Comparison of ENCODE assay signal across 31 cellular contexts in the genomic region with DNA sequence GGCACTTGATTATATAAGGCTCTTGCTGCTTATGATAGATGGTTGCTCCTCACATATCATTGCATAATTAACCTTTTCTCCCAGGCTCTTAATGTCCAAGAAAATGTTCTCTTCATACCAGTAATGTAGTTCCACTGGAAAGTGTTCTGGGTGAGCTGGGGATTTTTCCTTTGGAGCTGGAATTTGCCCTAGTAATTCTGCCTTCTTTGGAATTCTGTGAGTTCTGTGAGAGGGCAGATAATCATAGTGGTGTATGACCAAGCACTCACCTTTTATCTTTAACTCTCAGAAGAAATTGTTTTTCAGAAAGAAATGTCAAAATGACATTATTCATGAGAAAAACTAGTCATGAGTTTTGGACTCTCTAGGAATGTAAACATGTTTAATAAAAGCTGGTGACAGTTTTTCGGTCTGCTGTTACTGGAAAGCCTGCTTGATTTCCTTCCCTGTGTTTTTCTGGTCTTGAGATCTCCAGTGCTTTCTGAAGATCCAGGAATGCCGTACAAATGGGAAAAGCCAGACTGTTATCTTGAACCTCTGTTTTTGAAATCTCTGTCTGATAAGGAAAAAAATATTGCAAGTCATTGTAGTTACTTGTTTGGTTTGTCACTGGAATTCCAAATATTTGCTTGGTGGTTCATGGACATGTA.
DNase-seq lines count a peak whose midpoint lies in the region; ATAC-seq, FAIRE-seq and TF ChIP-seq lines count a peak whose summit lies in the region.
"Had no signal": no experiment of that assay in that cellular context is flagged by ENCODE, and none has a peak within 500 bp of the region (broad histone marks: within the 10 kb centered on the region; RNA-seq: fewer than 3 reads in every experiment).

No MANE protein-coding gene starts in this region.

- no peak for FAIRE-seq in A549 (lab: Jason Lieb, UNC)
- FAIRE-seq: colon, GM12878, small intestine, TTC549 had no signal

- H4K8ac ChIP-seq in IMR-90 (ENCODE audit: low read depth in 2 of 2, low read length in 2 of 2) (no peak overlapping the region), mesenchymal stem cell (ENCODE audit: low read length) (no peak overlapping the region)

- H2AK5ac ChIP-seq in IMR-90 (ENCODE audit: low read depth, low read length) (no peak overlapping the region), mesenchymal stem cell (ENCODE audit: low read length, severe bottlenecking) (no peak overlapping the region)

- H3K4me1 Mint-ChIP-seq in neural progenitor cell: no peaks in the 10 kb centered on the region

- H3K4ac ChIP-seq in IMR-90 (ENCODE audit: low read depth, low read length): no peak overlapping the region
- H3K4ac ChIP-seq in mesenchymal stem cell (ENCODE audit: low read depth in 1 of 2, low read length in 2 of 2): no peak overlapping the region

- no peak overlapping the region for H4K91ac ChIP-seq in IMR-90 (ENCODE audit: insufficient read depth, low read depth, low read length)
- H4K91ac ChIP-seq in mesenchymal stem cell (ENCODE audit: low read length): no peak overlapping the region

- H3K9ac ChIP-seq in IMR-90 (ENCODE audit: low read depth, low read length): no peak overlapping the region
- no peak overlapping the region for H3K9ac ChIP-seq in mesenchymal stem cell (ENCODE audit: low read length)
- H3K9ac ChIP-seq in neural progenitor cell: no peak overlapping the region

- DNase-seq in A549 (ENCODE audit: low read depth in 1 of 2, low spot score in 1 of 2) (peak in 1 of 2 experiments; percentile 50), IMR-90 (no peak), choroid plexus epithelial cell (ENCODE audit: low read depth) (peak; percentile 5), mesenchymal stem cell (peak; percentile 33), left lobe of liver (ENCODE audit: low spot score) (no peak), neural progenitor cell (ENCODE audit: low spot score) (no peak)
- DNase-seq in activated CD4-positive, alpha-beta T cell treated with anti-CD3 and anti-CD28 coated beads for 48 hours: no peak
- DNase-seq: 8988T; activated CD8-positive, alpha-beta T cell treated with anti-CD3 and anti-CD28 coated beads for 36 hours; activated effector memory CD4-positive, alpha-beta T cell treated with Interleukin-2 at 50 U/mL for 16 hours; activated naive CD8-positive, alpha-beta T cell treated with anti-CD3 and anti-CD28 coated beads, Interleukin-2, amount 10 ng/mL, durations not matched to agents 7 days and 5 days; brain microvascular endothelial cell; HCEC 1CT; head of caudate nucleus; mammary epithelial cell; NCI-H1092 treated with DMSO at 0.1 percent for 48 hours; NCI-H1930; NCI-H510A; NK-92 treated with Interleukin-12 subunit alpha and Interleukin-12 subunit beta, amount 100 ng/mL, for 24 hours; nucleus accumbens; Peyer's patch; small intestine; stimulated activated CD4-positive, alpha-beta T cell treated with anti-CD3 and anti-CD28 coated beads, Interleukin-2, amount 100 ng/mL, for 24 hours; T-cell; upper lobe of right lung had no signal

- no peak for TF ChIP-seq RAD21 in A549 (conservative IDR thresholded peaks at IDR 0.05 in 1 of 2, IDR thresholded peaks at IDR 0.05 in 1 of 2)
- no peak for TF ChIP-seq RAD21 in IMR-90 (IDR thresholded peaks at IDR 0.05; ENCODE audit: low read length)

- POLR2A ChIA-PET in A549 (lab: Yijun Ruan, JAX) (no interaction called here), IMR-90 (lab: Charles Lee; ENCODE audit: unreplicated experiment) (no interaction called here)

- H3K4me1 ChIP-seq in A549: peaks cover 40% of the 10 kb centered on the region
- H3K4me1 ChIP-seq in IMR-90 (ENCODE audit: control insufficient read depth, insufficient read depth, low read length): 0 out of 2 replicates have a peak, but pooled peaks cover 1% of the 10 kb centered on the region
- H3K4me1 ChIP-seq in mesenchymal stem cell (ENCODE audit: control insufficient read depth, insufficient read depth, low read depth, low read length): no peaks in the 10 kb centered on the region
- no peaks in the 10 kb centered on the region for H3K4me1 ChIP-seq in neural progenitor cell

- H3K27me3 ChIP-seq in IMR-90 (ENCODE audit: control insufficient read depth, insufficient read depth, low read length) (no peaks in the 10 kb centered on the region; the same call in 1 of the 2 replicates), mesenchymal stem cell (ENCODE audit: control insufficient read depth in 1 of 2, insufficient read depth in 1 of 2, low read length in 2 of 2) (no peaks in the 10 kb centered on the region), neural progenitor cell (no peaks in the 10 kb centered on the region)
- H3K27me3 ChIP-seq: brain microvascular endothelial cell, Peyer's patch, upper lobe of right lung had no signal

- H4K5ac ChIP-seq in IMR-90 (ENCODE audit: low read depth, low read length): no peak overlapping the region

- no peaks in the 10 kb centered on the region for H4K20me1 ChIP-seq in IMR-90 (ENCODE audit: insufficient read depth, low read length)
- H4K20me1 ChIP-seq in neural progenitor cell (ENCODE audit: low read depth): no peaks in the 10 kb centered on the region

- H3K36me3 ChIP-seq in IMR-90 (ENCODE audit: control insufficient read depth, insufficient read depth, low read length) (no peaks in the 10 kb centered on the region), mesenchymal stem cell (ENCODE audit: control insufficient read depth in 1 of 2, insufficient read depth in 2 of 2, low read depth in 1 of 2, low read length in 2 of 2) (no peaks in the 10 kb centered on the region), neural progenitor cell (no peaks in the 10 kb centered on the region)
- H3K36me3 ChIP-seq: brain microvascular endothelial cell, Peyer's patch, upper lobe of right lung had no signal

- peak overlapping the region; percentile 57 for H3K4me2 ChIP-seq in A549
- H3K4me2 ChIP-seq in IMR-90 (ENCODE audit: low read depth, low read length): peak overlapping the region; percentile 50; the same call in 1 of the 2 replicates
- H3K4me2 ChIP-seq in mesenchymal stem cell (ENCODE audit: low read length, poor library complexity, severe bottlenecking): no peak overlapping the region
- H3K4me2 ChIP-seq in neural progenitor cell: no peak overlapping the region

- no peaks in the 10 kb centered on the region for H3K79me1 ChIP-seq in IMR-90 (ENCODE audit: low read depth in 1 of 2, low read length in 2 of 2)
- H3K79me1 ChIP-seq in mesenchymal stem cell (replicated peaks; ENCODE audit: low read length, poor library complexity, severe bottlenecking): no peaks in the 10 kb centered on the region

- no peaks in the 10 kb centered on the region for H3F3A ChIP-seq in neural progenitor cell (ENCODE audit: low read depth)

- H3K4me3 ChIP-seq in A549: no peak overlapping the region
- H3K4me3 ChIP-seq in IMR-90 (ENCODE audit: insufficient read depth, low read depth, low read length): no peak overlapping the region
- H3K4me3 ChIP-seq in choroid plexus epithelial cell (ENCODE audit: low read depth, low read length): no peak overlapping the region
- no peak overlapping the region for H3K4me3 ChIP-seq in mesenchymal stem cell (ENCODE audit: insufficient read depth in 1 of 2, low read depth in 1 of 2, low read length in 2 of 2)
- no peak overlapping the region for H3K4me3 ChIP-seq in neural progenitor cell
- H3K4me3 ChIP-seq: GM12878, Peyer's patch, upper lobe of right lung had no signal

- intact Hi-C loops in IMR-90 (cut with micrococcal nuclease): no loop called here

- H2BK15ac ChIP-seq in IMR-90 (ENCODE audit: low read depth, low read length) (no peak overlapping the region), mesenchymal stem cell (ENCODE audit: low read depth, poor library complexity, severe bottlenecking) (no peak overlapping the region)

- WGBS in A549 (ENCODE audit: missing lambda C conversion rate): 8% methylated on average over 2 of the region's 2 CpGs
- WGBS in IMR-90 (ENCODE audit: extremely low coverage in 2 of 2, insufficient read length in 1 of 2), 2 experiments: 10% methylated on average over 2 of the region's 2 CpGs; no CpG with 5 or more reads in 1 of the 2 experiments
- 47% methylated on average over 2 of the region's 2 CpGs for WGBS in mesenchymal stem cell

- no peak overlapping the region for H3K14ac ChIP-seq in IMR-90 (replicated peaks; ENCODE audit: low read depth, low read length)
- H3K14ac ChIP-seq in mesenchymal stem cell (ENCODE audit: low read length in 2 of 2): no peak overlapping the region

- H3K56ac ChIP-seq in IMR-90 (ENCODE audit: extremely low read depth, insufficient read depth, low read length): no peak overlapping the region; the same call in 1 of the 2 replicates

- in situ Hi-C loops in IMR-90 (cut with MboI; ENCODE audit: low sequenced_read_pairs): no loop called here

- no peaks in the 10 kb centered on the region for H3K9me1 ChIP-seq in IMR-90 (ENCODE audit: insufficient read depth, low read length)

- no peak for TF ChIP-seq CTCF in A549 (IDR thresholded peaks at IDR 0.05)
- TF ChIP-seq CTCF in IMR-90 (conservative IDR thresholded peaks at IDR 0.05; ENCODE audit: low read depth, low read length): no peak
- TF ChIP-seq CTCF in choroid plexus epithelial cell (conservative IDR thresholded peaks at IDR 0.05; ENCODE audit: low read depth, low read length): no peak
- no peak for TF ChIP-seq CTCF in neural progenitor cell (IDR thresholded peaks at IDR 0.05)

- ATAC-seq in A549 (peak in 1 of 2 experiments; percentile 54; a peak in 3 of 6 replicates), IMR-90 (ENCODE audit: low read depth) (0 out of 2 replicates have a peak, but pooled peaks have one; percentile 17), GM21515 (IDR thresholded peaks at IDR 0.05; ENCODE audit: unreplicated experiment) (no peak), left lobe of liver (no peak)
- ATAC-seq: activated CD4-positive, CD25-positive, alpha-beta regulatory T cell treated with anti-CD3 and anti-CD28 coated beads, Interleukin-2, amount 50 U/mL, for 24 hours; activated CD8-positive, alpha-beta T cell treated with anti-CD3 and anti-CD28 coated beads for 36 hours; GM12878; T-cell; upper lobe of right lung had no signal

- TF ChIP-seq POLR2A in A549 (IDR thresholded peaks at IDR 0.05; ENCODE audit: low read length): no peak
- no peak for TF ChIP-seq POLR2A in IMR-90 (IDR thresholded peaks at IDR 0.05; ENCODE audit: low read depth, low read length)

- no peak overlapping the region for H2BK20ac ChIP-seq in IMR-90 (ENCODE audit: low read depth, low read length)

- no peaks in the 10 kb centered on the region for H3K79me2 ChIP-seq in neural progenitor cell (ENCODE audit: low read depth)

- no peak overlapping the region for H3K27ac Mint-ChIP-seq in neural progenitor cell
- H3K27ac Mint-ChIP-seq: activated CD8-positive, alpha-beta T cell treated with anti-CD3 and anti-CD28 coated beads for 36 hours; activated naive CD8-positive, alpha-beta T cell treated with anti-CD3 and anti-CD28 coated beads, Interleukin-2, amount 10 ng/mL, durations not matched to agents 7 days and 5 days; B cell; T-cell had no signal

- H2BK5ac ChIP-seq in IMR-90 (ENCODE audit: low read depth, low read length, poor library complexity, severe bottlenecking) (no peak overlapping the region), mesenchymal stem cell (ENCODE audit: low read depth, low read length, poor library complexity, severe bottlenecking) (no peak overlapping the region)

- no peak overlapping the region for H2AK9ac ChIP-seq in IMR-90 (replicated peaks; ENCODE audit: low read depth, low read length, poor library complexity)

- H3K23ac ChIP-seq in IMR-90 (ENCODE audit: low read depth, low read length) (no peak overlapping the region), mesenchymal stem cell (ENCODE audit: low read length in 2 of 2) (no peak overlapping the region)

- no peak overlapping the region for H3K4me3 Mint-ChIP-seq in neural progenitor cell
- H3K4me3 Mint-ChIP-seq: activated CD8-positive, alpha-beta T cell treated with anti-CD3 and anti-CD28 coated beads for 36 hours; activated naive CD8-positive, alpha-beta T cell treated with anti-CD3 and anti-CD28 coated beads, Interleukin-2, amount 10 ng/mL, durations not matched to agents 7 days and 5 days; T-cell had no signal

- peaks cover 4% of the 10 kb centered on the region for H3K9me3 Mint-ChIP-seq in neural progenitor cell
- H3K9me3 Mint-ChIP-seq: activated CD8-positive, alpha-beta T cell treated with anti-CD3 and anti-CD28 coated beads for 36 hours; activated naive CD8-positive, alpha-beta T cell treated with anti-CD3 and anti-CD28 coated beads, Interleukin-2, amount 10 ng/mL, durations not matched to agents 7 days and 5 days; T-cell had no signal

- no peaks in the 10 kb centered on the region for H3K36me3 Mint-ChIP-seq in neural progenitor cell
- H3K36me3 Mint-ChIP-seq: activated naive CD8-positive, alpha-beta T cell treated with anti-CD3 and anti-CD28 coated beads, Interleukin-2, amount 10 ng/mL, durations not matched to agents 7 days and 5 days; T-cell had no signal

- H3K27ac ChIP-seq in A549 (peak overlapping the region; percentile 60 to 74), IMR-90 (ENCODE audit: insufficient read depth, low read length) (no peak overlapping the region), mesenchymal stem cell (ENCODE audit: low read length, poor library complexity, severe bottlenecking) (no peak overlapping the region), neural progenitor cell (no peak overlapping the region)
- H3K27ac ChIP-seq: brain microvascular endothelial cell, Peyer's patch, upper lobe of right lung had no signal

- no peak for TF ChIP-seq EP300 in A549 (IDR thresholded peaks at IDR 0.05)

- no peaks in the 10 kb centered on the region for H3K27me3 Mint-ChIP-seq in neural progenitor cell (ENCODE audit: insufficient read depth, low read depth)
- H3K27me3 Mint-ChIP-seq: activated CD8-positive, alpha-beta T cell treated with anti-CD3 and anti-CD28 coated beads for 36 hours; B cell had no signal

- H3K18ac ChIP-seq in IMR-90 (ENCODE audit: low read depth, low read length) (no peak overlapping the region), mesenchymal stem cell (ENCODE audit: low read depth in 1 of 2, low read length in 2 of 2) (no peak overlapping the region)

- H2AFZ ChIP-seq in IMR-90 (replicated peaks; ENCODE audit: low read length, poor library complexity) (no peak overlapping the region), mesenchymal stem cell (ENCODE audit: low read depth, low read length) (no peak overlapping the region), neural progenitor cell (replicated peaks) (no peak overlapping the region)

- H2BK12ac ChIP-seq in mesenchymal stem cell (ENCODE audit: low read length in 2 of 2): no peak overlapping the region

- peaks cover 5% of the 10 kb centered on the region; the same call in 1 of the 3 replicates for H3K9me3 ChIP-seq in A549
- no peaks in the 10 kb centered on the region for H3K9me3 ChIP-seq in IMR-90 (ENCODE audit: control insufficient read depth, insufficient read depth, low read length)
- H3K9me3 ChIP-seq in mesenchymal stem cell (ENCODE audit: control insufficient read depth, low read length): no peaks in the 10 kb centered on the region
- no peaks in the 10 kb centered on the region for H3K9me3 ChIP-seq in neural progenitor cell (ENCODE audit: low read depth)
- H3K9me3 ChIP-seq: Peyer's patch, upper lobe of right lung had no signal

- dilution Hi-C loops in IMR-90 (cut with HindIII; ENCODE audit: low sequenced_read_pairs, unreplicated experiment): no loop called here

- CTCF ChIA-PET in A549 (lab: Yijun Ruan, JAX): interaction anchor here (0.9 kb wide), 1 partner anchor 17 kb away, joined by 3 read pairs; no protein-coding TSS in a partner anchor
- CTCF ChIA-PET in IMR-90 (lab: Yijun Ruan, JAX): interaction anchor here (0.6 to 0.9 kb wide), 3 partner anchors 30 to 750 kb away, joined by 3 to 6 read pairs (median 3); no protein-coding TSS in a partner anchor

- H2BK120ac ChIP-seq in IMR-90 (ENCODE audit: low read depth, low read length): no peak overlapping the region
- H2BK120ac ChIP-seq in mesenchymal stem cell (ENCODE audit: low read depth, low read length): no peak overlapping the region

- no TSS peak for BruUV-seq in IMR-90 (replicated peaks; lab: Mats Ljungman, UMichigan)

Comparison
In these comparisons a context has a peak if more than half of its experiments do, and no peak if none do; other contexts are left out.
1. DNase-seq: peak in choroid plexus epithelial cell (single experiment) and mesenchymal stem cell (single experiment); none in IMR-90 (single experiment), left lobe of liver (single experiment), activated CD4-positive, alpha-beta T cell treated with anti-CD3 and anti-CD28 coated beads for 48 hours (single experiment) and neural progenitor cell (single experiment).
2. H3K27ac ChIP-seq: peak in A549 (2 of 2); none in IMR-90 (single experiment), mesenchymal stem cell (single experiment) and neural progenitor cell (single experiment).
3. H3K4me2 ChIP-seq: peak in A549 (single experiment) and IMR-90 (single experiment); none in mesenchymal stem cell (single experiment) and neural progenitor cell (single experiment).